11 cellular contexts compared by ENCODE assay signal in genomic region chr10:7014721-7015120, GRCh38.
"Had no signal": no experiment of that assay in that cellular context is flagged by ENCODE, and none has a peak within 500 bp of the region (broad histone marks: within the 10 kb centered on the region; RNA-seq: fewer than 3 reads in every experiment).

No MANE protein-coding gene starts in this region.

- H3K9me3 ChIP-seq: HAP-1 had no signal

- H3K4me2 ChIP-seq: GM23338 had no signal

- FAIRE-seq: H1, H54 had no signal

- H3K9ac ChIP-seq: GM23248 had no signal

- ATAC-seq: GM23338, HCT116 had no signal

- H3K36me3 ChIP-seq: HAP-1 had no signal

- H3K4me3 Mint-ChIP-seq: GM23338, H9, HFFc6 had no signal

- H3K9me3 Mint-ChIP-seq: GM23338 had no signal

- H3K4me3 ChIP-seq: GM23248, GM23338, HAP-1 had no signal

- H2AFZ ChIP-seq: GM23248, GM23338 had no signal

- H3K4me1 Mint-ChIP-seq: GM23338 had no signal

- H3K27ac Mint-ChIP-seq: GM23338, HFFc6 had no signal

- DNase-seq: GM23248, GOT3, H7, H9, HCEC 1CT, HFFc6 had no signal

- H3K27ac ChIP-seq: GM23248 had no signal

- H3K4me1 ChIP-seq: HAP-1 had no signal
